Comparison of ENCODE assay signal across 1 cellular context in the genomic region with DNA sequence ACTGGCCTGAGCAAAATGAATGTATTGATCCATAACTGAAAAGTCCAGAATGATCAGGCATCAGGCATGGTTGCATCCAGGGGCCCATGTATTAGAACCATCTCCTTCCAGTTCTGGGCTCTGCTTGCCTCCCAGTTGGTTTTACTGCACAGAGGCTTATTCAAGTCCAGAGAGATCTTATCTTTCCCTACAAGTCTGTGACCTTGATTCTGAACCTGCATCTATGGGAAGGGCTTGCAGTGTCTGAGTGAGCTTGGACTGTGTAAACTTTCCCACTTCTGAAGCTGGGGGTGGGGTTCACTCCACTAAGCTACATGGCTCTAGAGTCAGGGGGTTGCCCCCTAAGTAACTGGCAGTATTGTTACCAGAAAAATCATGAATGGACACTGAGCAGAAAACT.
TF ChIP-seq lines count a peak whose summit lies in the region.

No MANE protein-coding gene starts in this region.

TF ChIP-seq in HepG2, 621 proteins besides CTCF, POLR2A, EP300 and RAD21 (continued from another document and continues in another):
- TF ChIP-seq, protein P1, sequence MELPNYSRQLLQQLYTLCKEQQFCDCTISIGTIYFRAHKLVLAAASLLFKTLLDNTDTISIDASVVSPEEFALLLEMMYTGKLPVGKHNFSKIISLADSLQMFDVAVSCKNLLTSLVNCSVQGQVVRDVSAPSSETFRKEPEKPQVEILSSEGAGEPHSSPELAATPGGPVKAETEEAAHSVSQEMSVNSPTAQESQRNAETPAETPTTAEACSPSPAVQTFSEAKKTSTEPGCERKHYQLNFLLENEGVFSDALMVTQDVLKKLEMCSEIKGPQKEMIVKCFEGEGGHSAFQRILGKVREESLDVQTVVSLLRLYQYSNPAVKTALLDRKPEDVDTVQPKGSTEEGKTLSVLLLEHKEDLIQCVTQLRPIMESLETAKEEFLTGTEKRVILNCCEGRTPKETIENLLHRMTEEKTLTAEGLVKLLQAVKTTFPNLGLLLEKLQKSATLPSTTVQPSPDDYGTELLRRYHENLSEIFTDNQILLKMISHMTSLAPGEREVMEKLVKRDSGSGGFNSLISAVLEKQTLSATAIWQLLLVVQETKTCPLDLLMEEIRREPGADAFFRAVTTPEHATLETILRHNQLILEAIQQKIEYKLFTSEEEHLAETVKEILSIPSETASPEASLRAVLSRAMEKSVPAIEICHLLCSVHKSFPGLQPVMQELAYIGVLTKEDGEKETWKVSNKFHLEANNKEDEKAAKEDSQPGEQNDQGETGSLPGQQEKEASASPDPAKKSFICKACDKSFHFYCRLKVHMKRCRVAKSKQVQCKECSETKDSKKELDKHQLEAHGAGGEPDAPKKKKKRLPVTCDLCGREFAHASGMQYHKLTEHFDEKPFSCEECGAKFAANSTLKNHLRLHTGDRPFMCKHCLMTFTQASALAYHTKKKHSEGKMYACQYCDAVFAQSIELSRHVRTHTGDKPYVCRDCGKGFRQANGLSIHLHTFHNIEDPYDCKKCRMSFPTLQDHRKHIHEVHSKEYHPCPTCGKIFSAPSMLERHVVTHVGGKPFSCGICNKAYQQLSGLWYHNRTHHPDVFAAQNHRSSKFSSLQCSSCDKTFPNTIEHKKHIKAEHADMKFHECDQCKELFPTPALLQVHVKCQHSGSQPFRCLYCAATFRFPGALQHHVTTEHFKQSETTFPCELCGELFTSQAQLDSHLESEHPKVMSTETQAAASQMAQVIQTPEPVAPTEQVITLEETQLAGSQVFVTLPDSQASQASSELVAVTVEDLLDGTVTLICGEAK (IDR thresholded peaks at IDR 0.05): no peak
- TF ChIP-seq, protein P1 (CRISPR knock-in tag; IDR thresholded peaks at IDR 0.05): no peak
- peak; percentile 21; the same call in 1 of the 2 replicates for TF ChIP-seq TARDBP (CRISPR knock-in tag; IDR thresholded peaks at IDR 0.05)
- TF ChIP-seq, protein P2, sequence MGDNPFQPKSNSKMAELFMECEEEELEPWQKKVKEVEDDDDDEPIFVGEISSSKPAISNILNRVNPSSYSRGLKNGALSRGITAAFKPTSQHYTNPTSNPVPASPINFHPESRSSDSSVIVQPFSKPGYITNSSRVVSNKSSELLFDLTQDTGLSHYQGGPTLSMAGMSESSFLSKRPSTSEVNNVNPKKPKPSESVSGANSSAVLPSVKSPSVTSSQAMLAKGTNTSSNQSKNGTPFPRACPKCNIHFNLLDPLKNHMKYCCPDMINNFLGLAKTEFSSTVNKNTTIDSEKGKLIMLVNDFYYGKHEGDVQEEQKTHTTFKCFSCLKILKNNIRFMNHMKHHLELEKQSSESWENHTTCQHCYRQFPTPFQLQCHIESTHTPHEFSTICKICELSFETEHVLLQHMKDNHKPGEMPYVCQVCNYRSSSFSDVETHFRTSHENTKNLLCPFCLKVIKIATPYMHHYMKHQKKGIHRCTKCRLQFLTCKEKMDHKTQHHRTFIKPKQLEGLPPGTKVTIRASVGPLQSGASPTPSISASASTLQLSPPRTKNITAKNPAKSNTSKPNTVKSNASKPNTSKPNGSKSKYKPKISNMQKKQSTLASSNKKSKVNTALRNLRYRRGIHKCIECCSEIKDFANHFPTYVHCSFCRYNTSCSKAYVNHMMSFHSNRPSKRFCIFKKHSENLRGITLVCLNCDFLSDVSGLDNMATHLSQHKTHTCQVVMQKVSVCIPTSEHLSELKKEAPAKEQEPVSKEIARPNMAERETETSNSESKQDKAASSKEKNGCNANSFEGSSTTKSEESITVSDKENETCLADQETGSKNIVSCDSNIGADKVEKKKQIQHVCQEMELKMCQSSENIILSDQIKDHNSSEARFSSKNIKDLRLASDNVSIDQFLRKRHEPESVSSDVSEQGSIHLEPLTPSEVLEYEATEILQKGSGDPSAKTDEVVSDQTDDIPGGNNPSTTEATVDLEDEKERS (CRISPR knock-in tag; IDR thresholded peaks at IDR 0.05): 0 out of 2 replicates have a peak, but pooled peaks have one; percentile 21
- TF ChIP-seq, protein P3, sequence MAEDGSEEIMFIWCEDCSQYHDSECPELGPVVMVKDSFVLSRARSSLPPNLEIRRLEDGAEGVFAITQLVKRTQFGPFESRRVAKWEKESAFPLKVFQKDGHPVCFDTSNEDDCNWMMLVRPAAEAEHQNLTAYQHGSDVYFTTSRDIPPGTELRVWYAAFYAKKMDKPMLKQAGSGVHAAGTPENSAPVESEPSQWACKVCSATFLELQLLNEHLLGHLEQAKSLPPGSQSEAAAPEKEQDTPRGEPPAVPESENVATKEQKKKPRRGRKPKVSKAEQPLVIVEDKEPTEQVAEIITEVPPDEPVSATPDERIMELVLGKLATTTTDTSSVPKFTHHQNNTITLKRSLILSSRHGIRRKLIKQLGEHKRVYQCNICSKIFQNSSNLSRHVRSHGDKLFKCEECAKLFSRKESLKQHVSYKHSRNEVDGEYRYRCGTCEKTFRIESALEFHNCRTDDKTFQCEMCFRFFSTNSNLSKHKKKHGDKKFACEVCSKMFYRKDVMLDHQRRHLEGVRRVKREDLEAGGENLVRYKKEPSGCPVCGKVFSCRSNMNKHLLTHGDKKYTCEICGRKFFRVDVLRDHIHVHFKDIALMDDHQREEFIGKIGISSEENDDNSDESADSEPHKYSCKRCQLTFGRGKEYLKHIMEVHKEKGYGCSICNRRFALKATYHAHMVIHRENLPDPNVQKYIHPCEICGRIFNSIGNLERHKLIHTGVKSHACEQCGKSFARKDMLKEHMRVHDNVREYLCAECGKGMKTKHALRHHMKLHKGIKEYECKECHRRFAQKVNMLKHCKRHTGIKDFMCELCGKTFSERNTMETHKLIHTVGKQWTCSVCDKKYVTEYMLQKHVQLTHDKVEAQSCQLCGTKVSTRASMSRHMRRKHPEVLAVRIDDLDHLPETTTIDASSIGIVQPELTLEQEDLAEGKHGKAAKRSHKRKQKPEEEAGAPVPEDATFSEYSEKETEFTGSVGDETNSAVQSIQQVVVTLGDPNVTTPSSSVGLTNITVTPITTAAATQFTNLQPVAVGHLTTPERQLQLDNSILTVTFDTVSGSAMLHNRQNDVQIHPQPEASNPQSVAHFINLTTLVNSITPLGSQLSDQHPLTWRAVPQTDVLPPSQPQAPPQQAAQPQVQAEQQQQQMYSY (CRISPR knock-in tag; IDR thresholded peaks at IDR 0.05): no peak
- no peak for TF ChIP-seq SP140L (CRISPR knock-in tag; IDR thresholded peaks at IDR 0.05; ENCODE audit: borderline replicate concordance)
- TF ChIP-seq ELF1 (CRISPR knock-in tag; IDR thresholded peaks at IDR 0.05): no peak
- TF ChIP-seq, protein P4, sequence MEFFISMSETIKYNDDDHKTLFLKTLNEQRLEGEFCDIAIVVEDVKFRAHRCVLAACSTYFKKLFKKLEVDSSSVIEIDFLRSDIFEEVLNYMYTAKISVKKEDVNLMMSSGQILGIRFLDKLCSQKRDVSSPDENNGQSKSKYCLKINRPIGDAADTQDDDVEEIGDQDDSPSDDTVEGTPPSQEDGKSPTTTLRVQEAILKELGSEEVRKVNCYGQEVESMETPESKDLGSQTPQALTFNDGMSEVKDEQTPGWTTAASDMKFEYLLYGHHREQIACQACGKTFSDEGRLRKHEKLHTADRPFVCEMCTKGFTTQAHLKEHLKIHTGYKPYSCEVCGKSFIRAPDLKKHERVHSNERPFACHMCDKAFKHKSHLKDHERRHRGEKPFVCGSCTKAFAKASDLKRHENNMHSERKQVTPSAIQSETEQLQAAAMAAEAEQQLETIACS (CRISPR knock-in tag; IDR thresholded peaks at IDR 0.05): no peak
- no peak for TF ChIP-seq NFIB (CRISPR knock-in tag; IDR thresholded peaks at IDR 0.05; ENCODE audit: borderline replicate concordance)
- TF ChIP-seq SOX6 (IDR thresholded peaks at IDR 0.05): no peak
- TF ChIP-seq SOX6 (CRISPR knock-in tag; IDR thresholded peaks at IDR 0.05): peak; percentile 49; the same call in 1 of the 2 replicates
- no peak for TF ChIP-seq SETDB1 (CRISPR knock-in tag; IDR thresholded peaks at IDR 0.05; ENCODE audit: borderline replicate concordance)
- no peak for TF ChIP-seq RBAK (CRISPR knock-in tag; IDR thresholded peaks at IDR 0.05)
- no peak for TF ChIP-seq ZMAT3 (CRISPR knock-in tag; conservative IDR thresholded peaks at IDR 0.05)
- TF ChIP-seq PHF20 (CRISPR knock-in tag; IDR thresholded peaks at IDR 0.05): no peak
- no peak for TF ChIP-seq MYC (CRISPR knock-in tag; IDR thresholded peaks at IDR 0.05; ENCODE audit: borderline replicate concordance)
- TF ChIP-seq ZNF367 (CRISPR knock-in tag; IDR thresholded peaks at IDR 0.05; ENCODE audit: borderline replicate concordance): no peak
- no peak for TF ChIP-seq ZNF790 (CRISPR knock-in tag; IDR thresholded peaks at IDR 0.05; ENCODE audit: borderline replicate concordance)
- TF ChIP-seq KLF6 (CRISPR knock-in tag; IDR thresholded peaks at IDR 0.05): no peak
- no peak for TF ChIP-seq ZNF878 (CRISPR knock-in tag; IDR thresholded peaks at IDR 0.05)
- TF ChIP-seq ZFY (CRISPR knock-in tag; IDR thresholded peaks at IDR 0.05): no peak
- TF ChIP-seq ZNF224 (CRISPR knock-in tag; IDR thresholded peaks at IDR 0.05): no peak
- peak; percentile 29; the same call in 1 of the 2 replicates for TF ChIP-seq ZNF629 (CRISPR knock-in tag; conservative IDR thresholded peaks at IDR 0.05)
- 0 out of 2 replicates have a peak, but pooled peaks have one; percentile 8 for TF ChIP-seq TCF7 (IDR thresholded peaks at IDR 0.05; ENCODE audit: low read depth)
- TF ChIP-seq ZNF75D (CRISPR knock-in tag; IDR thresholded peaks at IDR 0.05; ENCODE audit: borderline replicate concordance): no peak
- TF ChIP-seq, protein P5, sequence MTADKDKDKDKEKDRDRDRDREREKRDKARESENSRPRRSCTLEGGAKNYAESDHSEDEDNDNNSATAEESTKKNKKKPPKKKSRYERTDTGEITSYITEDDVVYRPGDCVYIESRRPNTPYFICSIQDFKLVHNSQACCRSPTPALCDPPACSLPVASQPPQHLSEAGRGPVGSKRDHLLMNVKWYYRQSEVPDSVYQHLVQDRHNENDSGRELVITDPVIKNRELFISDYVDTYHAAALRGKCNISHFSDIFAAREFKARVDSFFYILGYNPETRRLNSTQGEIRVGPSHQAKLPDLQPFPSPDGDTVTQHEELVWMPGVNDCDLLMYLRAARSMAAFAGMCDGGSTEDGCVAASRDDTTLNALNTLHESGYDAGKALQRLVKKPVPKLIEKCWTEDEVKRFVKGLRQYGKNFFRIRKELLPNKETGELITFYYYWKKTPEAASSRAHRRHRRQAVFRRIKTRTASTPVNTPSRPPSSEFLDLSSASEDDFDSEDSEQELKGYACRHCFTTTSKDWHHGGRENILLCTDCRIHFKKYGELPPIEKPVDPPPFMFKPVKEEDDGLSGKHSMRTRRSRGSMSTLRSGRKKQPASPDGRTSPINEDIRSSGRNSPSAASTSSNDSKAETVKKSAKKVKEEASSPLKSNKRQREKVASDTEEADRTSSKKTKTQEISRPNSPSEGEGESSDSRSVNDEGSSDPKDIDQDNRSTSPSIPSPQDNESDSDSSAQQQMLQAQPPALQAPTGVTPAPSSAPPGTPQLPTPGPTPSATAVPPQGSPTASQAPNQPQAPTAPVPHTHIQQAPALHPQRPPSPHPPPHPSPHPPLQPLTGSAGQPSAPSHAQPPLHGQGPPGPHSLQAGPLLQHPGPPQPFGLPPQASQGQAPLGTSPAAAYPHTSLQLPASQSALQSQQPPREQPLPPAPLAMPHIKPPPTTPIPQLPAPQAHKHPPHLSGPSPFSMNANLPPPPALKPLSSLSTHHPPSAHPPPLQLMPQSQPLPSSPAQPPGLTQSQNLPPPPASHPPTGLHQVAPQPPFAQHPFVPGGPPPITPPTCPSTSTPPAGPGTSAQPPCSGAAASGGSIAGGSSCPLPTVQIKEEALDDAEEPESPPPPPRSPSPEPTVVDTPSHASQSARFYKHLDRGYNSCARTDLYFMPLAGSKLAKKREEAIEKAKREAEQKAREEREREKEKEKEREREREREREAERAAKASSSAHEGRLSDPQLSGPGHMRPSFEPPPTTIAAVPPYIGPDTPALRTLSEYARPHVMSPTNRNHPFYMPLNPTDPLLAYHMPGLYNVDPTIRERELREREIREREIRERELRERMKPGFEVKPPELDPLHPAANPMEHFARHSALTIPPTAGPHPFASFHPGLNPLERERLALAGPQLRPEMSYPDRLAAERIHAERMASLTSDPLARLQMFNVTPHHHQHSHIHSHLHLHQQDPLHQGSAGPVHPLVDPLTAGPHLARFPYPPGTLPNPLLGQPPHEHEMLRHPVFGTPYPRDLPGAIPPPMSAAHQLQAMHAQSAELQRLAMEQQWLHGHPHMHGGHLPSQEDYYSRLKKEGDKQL (CRISPR knock-in tag; IDR thresholded peaks at IDR 0.05; ENCODE audit: low read depth): peak; percentile 47
- no peak for TF ChIP-seq GABPB1 (CRISPR knock-in tag; IDR thresholded peaks at IDR 0.05)
- TF ChIP-seq, protein P6, sequence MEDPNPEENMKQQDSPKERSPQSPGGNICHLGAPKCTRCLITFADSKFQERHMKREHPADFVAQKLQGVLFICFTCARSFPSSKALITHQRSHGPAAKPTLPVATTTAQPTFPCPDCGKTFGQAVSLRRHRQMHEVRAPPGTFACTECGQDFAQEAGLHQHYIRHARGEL (CRISPR knock-in tag; IDR thresholded peaks at IDR 0.05): no peak
- TF ChIP-seq ZNF317 (CRISPR knock-in tag; IDR thresholded peaks at IDR 0.05): no peak
- TF ChIP-seq PRMT3 (CRISPR knock-in tag; IDR thresholded peaks at IDR 0.05; ENCODE audit: borderline replicate concordance, low read depth): no peak
- TF ChIP-seq ZNF562 (CRISPR knock-in tag; IDR thresholded peaks at IDR 0.05; ENCODE audit: borderline replicate concordance): no peak
- TF ChIP-seq, protein P7, sequence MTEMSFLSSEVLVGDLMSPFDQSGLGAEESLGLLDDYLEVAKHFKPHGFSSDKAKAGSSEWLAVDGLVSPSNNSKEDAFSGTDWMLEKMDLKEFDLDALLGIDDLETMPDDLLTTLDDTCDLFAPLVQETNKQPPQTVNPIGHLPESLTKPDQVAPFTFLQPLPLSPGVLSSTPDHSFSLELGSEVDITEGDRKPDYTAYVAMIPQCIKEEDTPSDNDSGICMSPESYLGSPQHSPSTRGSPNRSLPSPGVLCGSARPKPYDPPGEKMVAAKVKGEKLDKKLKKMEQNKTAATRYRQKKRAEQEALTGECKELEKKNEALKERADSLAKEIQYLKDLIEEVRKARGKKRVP (CRISPR knock-in tag; IDR thresholded peaks at IDR 0.05): no peak
- TF ChIP-seq ZNF33A (CRISPR knock-in tag; IDR thresholded peaks at IDR 0.05; ENCODE audit: borderline replicate concordance): no peak
